ENCODE assay signal across 25 cellular contexts in the genomic region with DNA sequence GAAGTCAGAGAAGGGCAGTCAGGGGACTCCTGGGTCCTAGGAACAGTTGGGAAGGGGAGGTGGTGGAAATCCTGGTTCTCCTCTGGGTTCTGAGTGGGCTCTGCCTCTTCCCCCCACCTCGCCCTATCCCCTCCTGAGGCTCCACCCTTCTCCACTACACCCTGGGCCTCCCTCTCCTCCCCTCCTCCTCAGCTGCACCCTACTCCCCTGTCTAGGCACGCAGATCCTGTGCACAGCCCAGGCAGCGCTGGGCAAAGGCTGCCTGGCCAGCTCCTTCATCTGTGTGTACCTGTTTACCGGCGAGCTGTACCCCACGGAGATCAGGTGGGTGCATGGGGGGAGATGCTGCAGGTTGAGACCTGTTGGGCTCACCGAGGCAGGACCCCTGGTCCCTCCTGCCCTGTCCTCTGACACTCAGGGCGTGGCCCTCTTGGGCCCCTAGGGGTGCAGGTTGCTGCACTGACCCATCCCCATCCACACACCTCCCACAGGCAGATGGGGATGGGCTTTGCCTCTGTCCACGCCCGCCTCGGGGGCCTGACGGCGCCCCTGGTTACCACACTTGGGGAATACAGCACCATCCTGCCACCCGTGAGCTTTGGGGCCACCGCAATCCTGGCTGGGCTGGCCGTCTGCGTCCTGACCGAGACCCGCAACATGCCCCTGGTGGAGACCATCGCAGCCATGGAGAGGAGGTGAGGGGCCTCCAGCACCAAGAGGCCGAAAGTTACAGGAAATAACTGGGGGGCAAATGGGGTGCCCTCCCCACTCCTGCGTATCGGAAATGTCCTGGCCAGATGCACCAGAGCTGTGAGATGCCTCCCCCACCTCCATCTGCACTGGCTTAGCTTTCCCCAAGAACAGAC. TPM values are rescaled to one million over a fixed set of nuclear protein-coding genes. Genes with fewer than 3 reads are reported as not detected.
A peak's percentile ranks its signal among the peaks of the same experiment; 100 is the strongest.
DNase-seq lines count a peak whose midpoint lies in the region; ATAC-seq, FAIRE-seq and TF ChIP-seq lines count a peak whose summit lies in the region.
"Had no signal": no experiment of that assay in that cellular context is flagged by ENCODE, and none has a peak within 500 bp of the region (broad histone marks: within the 10 kb centered on the region; RNA-seq: fewer than 3 reads in every experiment).

No MANE protein-coding gene starts in this region.

- no peak overlapping the region for H4K5ac ChIP-seq in H1 (ENCODE audit: insufficient read length, low read depth, low read length)

- H3K4me1 ChIP-seq in right cardiac atrium (ENCODE audit: control insufficient read depth, insufficient read depth, low read length) (no peaks in the 10 kb centered on the region), right atrium auricular region (no peaks in the 10 kb centered on the region), H1 (replicated peaks in 1 of 4; ENCODE audit: control insufficient read depth in 3 of 4, insufficient read depth in 4 of 4, low read length in 3 of 4) (no peaks in the 10 kb centered on the region), neuronal stem cell (ENCODE audit: control insufficient read depth in 2 of 2, insufficient read depth in 1 of 2, low read depth in 1 of 2, low read length in 2 of 2) (no peaks in the 10 kb centered on the region), upper lobe of right lung (no peaks in the 10 kb centered on the region)
- H3K4me1 ChIP-seq: BLaER1, HAP-1, Peyer's patch had no signal

- DNase-seq in right cardiac atrium (no peak), right atrium auricular region (ENCODE audit: low spot score) (no peak), H1 (ENCODE audit: low read depth in 1 of 2, low spot score in 2 of 2) (no peak), neuronal stem cell (ENCODE audit: low spot score) (no peak), upper lobe of right lung (no peak), COLO668 (lab: John Stamatoyannopoulos, UW; ENCODE audit: unreplicated experiment) (no peak), glutamatergic neuron (no peak)
- DNase-seq: CD4-positive, alpha-beta T cell; COR-L47; DMS53; GM23248; HFFc6; NCI-H1092; NCI-H1417 treated with DMSO at 0.1 percent for 48 hours; NCI-H1694 treated with DMSO at 0.1 percent for 48 hours; NCI-H2081; NCI-H2227 treated with DMSO at 0.1 percent for 48 hours; NCI-H526 treated with DMSO at 0.1 percent for 48 hours; Peyer's patch; SIG-M5 had no signal

- H2BK5ac ChIP-seq in H1 (ENCODE audit: low read depth, low read length) (peak overlapping the region; percentile 24; the same call in 1 of the 2 replicates), neuronal stem cell (ENCODE audit: low read length) (no peak overlapping the region)

- no peak overlapping the region for H3K4me3 Mint-ChIP-seq in glutamatergic neuron (ENCODE audit: unreplicated experiment)
- H3K4me3 Mint-ChIP-seq: CD4-positive, alpha-beta T cell; HFFc6; IgD-negative memory B cell had no signal

- H2BK20ac ChIP-seq in H1 (ENCODE audit: low read length) = no peak overlapping the region

- H3K14ac ChIP-seq in H1 (ENCODE audit: insufficient read length) (no peak overlapping the region), neuronal stem cell (ENCODE audit: low read length) (no peak overlapping the region)

- H3K4ac ChIP-seq in H1 (replicated peaks; ENCODE audit: insufficient read length, low read depth, low read length) (no peak overlapping the region), neuronal stem cell (ENCODE audit: low read length) (no peak overlapping the region)

- H4K20me1 ChIP-seq in H1 (replicated peaks in 1 of 2; ENCODE audit: control insufficient read depth in 1 of 2, insufficient read depth in 2 of 2, low read length in 2 of 2) = no peaks in the 10 kb centered on the region
- H4K20me1 ChIP-seq: BLaER1 had no signal

- H2AK5ac ChIP-seq in H1 (ENCODE audit: low read depth, low read length) = no peak overlapping the region
- H2AK5ac ChIP-seq in neuronal stem cell (ENCODE audit: low read depth, low read length) = peak overlapping the region; percentile 12

- no peak overlapping the region for H3K27ac Mint-ChIP-seq in glutamatergic neuron (ENCODE audit: unreplicated experiment)
- H3K27ac Mint-ChIP-seq: CD4-positive, alpha-beta T cell; HFFc6; IgD-negative memory B cell had no signal

- H3K18ac ChIP-seq in H1 (ENCODE audit: extremely low read depth, low read length) (no peak overlapping the region), neuronal stem cell (ENCODE audit: low read length) (peak overlapping the region; percentile 1)

- H3K9me3 Mint-ChIP-seq in glutamatergic neuron (ENCODE audit: unreplicated experiment) = peaks cover 5% of the 10 kb centered on the region
- H3K9me3 Mint-ChIP-seq: CD4-positive, alpha-beta T cell; HFFc6 had no signal

- no peak overlapping the region for H3K56ac ChIP-seq in H1 (replicated peaks; ENCODE audit: insufficient read length, low read depth, low read length)

- POLR2A ChIA-PET in H1 (lab: Charles Lee; ENCODE audit: partially characterized antibody) = interaction anchor here (0.6 to 3.5 kb wide), 8 partner anchors 10 to 118 kb away, joined by 3 to 29 read pairs (median 4); partner anchors contain the start of gene CAPN1

- H3K27me3 ChIP-seq in right cardiac atrium (ENCODE audit: control insufficient read depth, insufficient read depth) (no peaks in the 10 kb centered on the region), right atrium auricular region (no peaks in the 10 kb centered on the region), H1 (replicated peaks in 1 of 4; ENCODE audit: control insufficient read depth in 3 of 4, extremely low read depth in 1 of 4, insufficient read depth in 3 of 4, low read length in 3 of 4) (no peaks in the 10 kb centered on the region), neuronal stem cell (ENCODE audit: control insufficient read depth in 3 of 3, insufficient read depth in 3 of 3, low read depth in 1 of 3, low read length in 3 of 3) (peaks cover 0 to 5% (median 2%) of the 10 kb centered on the region in 3 experiments), upper lobe of right lung (no peaks in the 10 kb centered on the region)
- H3K27me3 ChIP-seq: BLaER1, Peyer's patch had no signal

- no peaks in the 10 kb centered on the region for H3K27me3 Mint-ChIP-seq in glutamatergic neuron (ENCODE audit: unreplicated experiment)
- H3K27me3 Mint-ChIP-seq: CD4-positive, alpha-beta T cell; IgD-negative memory B cell had no signal

- H2BK15ac ChIP-seq in H1 (ENCODE audit: low read length) (no peak overlapping the region), neuronal stem cell (ENCODE audit: low read length) (no peak overlapping the region)

- H3K4me3 ChIP-seq in right cardiac atrium (ENCODE audit: low read length) (no peak overlapping the region), right atrium auricular region (no peak overlapping the region), H1 (ENCODE audit: extremely low read depth in 1 of 4, insufficient read depth in 2 of 4, low read depth in 3 of 4, low read length in 4 of 4) (no peak overlapping the region), neuronal stem cell (ENCODE audit: low read length in 2 of 2) (no peak overlapping the region), upper lobe of right lung (no peak overlapping the region)
- H3K4me3 ChIP-seq: BLaER1, GM23248, HAP-1, Peyer's patch, SK-N-MC had no signal

- 81% methylated on average over 23 of the region's 23 CpGs for WGBS in right cardiac atrium
- 82% methylated on average over 22 of the region's 23 CpGs; no CpG with 5 or more reads in 1 of the 2 experiments for WGBS in H1 (ENCODE audit: extremely low coverage in 1 of 2, insufficient coverage in 1 of 2, insufficient read length in 1 of 2, insufficient replicate concordance in 2 of 2, low coverage in 1 of 2, low lambda C conversion rate in 2 of 2, missing lambda C conversion rate in 1 of 2), 2 experiments
- WGBS in neuronal stem cell (ENCODE audit: extremely low coverage in 2 of 2, insufficient read length in 2 of 2, insufficient replicate concordance in 1 of 2), 2 donors = no CpG with 5 or more reads among the region's 23 CpGs

- H3K4me1 Mint-ChIP-seq in glutamatergic neuron (ENCODE audit: low read depth, unreplicated experiment) = no peaks in the 10 kb centered on the region
- H3K4me1 Mint-ChIP-seq: IgD-negative memory B cell had no signal

- H3K9ac ChIP-seq in H1 (replicated peaks in 1 of 4; ENCODE audit: extremely low read depth in 1 of 4, low read depth in 3 of 4, low read length in 3 of 4) (no peak overlapping the region; a peak in 1 of 7 replicates), neuronal stem cell (ENCODE audit: low read depth, low read length, poor library complexity) (no peak overlapping the region)
- H3K9ac ChIP-seq: BLaER1, GM23248 had no signal

- no peak overlapping the region for H2BK120ac ChIP-seq in H1 (replicated peaks; ENCODE audit: low read depth, low read length)
- H2BK120ac ChIP-seq in neuronal stem cell (ENCODE audit: low read depth, low read length) = no peak overlapping the region

- H4K91ac ChIP-seq in H1 (replicated peaks; ENCODE audit: insufficient read length, low read length) (no peak overlapping the region), neuronal stem cell (ENCODE audit: low read depth, low read length, poor library complexity) (peak overlapping the region; percentile 20)

- no peak for TF ChIP-seq POLR2A in H1 (IDR thresholded peaks at IDR 0.05; ENCODE audit: control extremely low read depth in 1 of 2, low read depth in 2 of 2, low read length in 2 of 2)

- TF ChIP-seq CTCF in right atrium auricular region (IDR thresholded peaks at IDR 0.05) = no peak
- no peak for TF ChIP-seq CTCF in H1 (IDR thresholded peaks at IDR 0.05; ENCODE audit: control extremely low read depth in 1 of 3, insufficient read depth in 1 of 3, low read depth in 1 of 3, low read length in 3 of 3)
- no peak for TF ChIP-seq CTCF in upper lobe of right lung (IDR thresholded peaks at IDR 0.05)
- TF ChIP-seq CTCF in glutamatergic neuron (IDR thresholded peaks at IDR 0.05; ENCODE audit: partially characterized antibody, unreplicated experiment) = no peak

- H3K9me3 ChIP-seq in right cardiac atrium (ENCODE audit: control insufficient read depth, low read length) (no peaks in the 10 kb centered on the region), right atrium auricular region (no peaks in the 10 kb centered on the region), H1 (ENCODE audit: insufficient read depth in 2 of 2, low read depth in 1 of 2, low read length in 1 of 2) (no peaks in the 10 kb centered on the region), neuronal stem cell (replicated peaks in 1 of 2; ENCODE audit: control insufficient read depth in 2 of 2, insufficient read depth in 1 of 2, low read depth in 1 of 2, low read length in 2 of 2) (no peaks in the 10 kb centered on the region), upper lobe of right lung (no peaks in the 10 kb centered on the region)
- H3K9me3 ChIP-seq: HAP-1, Peyer's patch had no signal

- peak; percentile 38 to 53 for ATAC-seq in right cardiac atrium
- ATAC-seq in upper lobe of right lung = peak; percentile 30
- no peak for ATAC-seq in HG03025 (IDR thresholded peaks at IDR 0.05; ENCODE audit: low FRiP score, unreplicated experiment)

- H3K4me2 ChIP-seq in H1 (ENCODE audit: insufficient read depth in 1 of 2, low read depth in 2 of 2, low read length in 2 of 2) (no peak overlapping the region), neuronal stem cell (ENCODE audit: insufficient read depth, low read length, poor library complexity, severe bottlenecking) (no peak overlapping the region)
- H3K4me2 ChIP-seq: BLaER1 had no signal

- no peak for TF ChIP-seq RAD21 in H1 (IDR thresholded peaks at IDR 0.05 in 1 of 2, conservative IDR thresholded peaks at IDR 0.05 in 1 of 2; ENCODE audit: low read depth in 2 of 2, low read length in 2 of 2)

- H4K8ac ChIP-seq in H1 (ENCODE audit: extremely low read depth, insufficient read depth, low read length) (no peak overlapping the region), neuronal stem cell (ENCODE audit: low read depth, low read length) (no peak overlapping the region)

- H3K79me1 ChIP-seq in H1 (ENCODE audit: low read depth, low read length) (no peaks in the 10 kb centered on the region), neuronal stem cell (ENCODE audit: low read depth, low read length) (no peaks in the 10 kb centered on the region)

- H3K36me3 Mint-ChIP-seq in glutamatergic neuron (ENCODE audit: unreplicated experiment) = no peaks in the 10 kb centered on the region

- H3K23me2 ChIP-seq in H1 (ENCODE audit: low read depth, low read length) = no peaks in the 10 kb centered on the region

- FAIRE-seq in H1 (lab: Jason Lieb, UNC) = no peak

- intact Hi-C loops in right cardiac atrium (cut with DNase I) = no loop called here
- intact Hi-C loops in upper lobe of right lung (cut with DNase I) = no loop called here

- no peaks in the 10 kb centered on the region for H3K79me2 ChIP-seq in H1 (ENCODE audit: control insufficient read depth in 1 of 2, insufficient read depth in 2 of 2, low read length in 2 of 2)

- H2BK12ac ChIP-seq in H1 (ENCODE audit: low read depth, low read length) (no peak overlapping the region), neuronal stem cell (ENCODE audit: low read length) (no peak overlapping the region)

- no peak overlapping the region for H2AFZ ChIP-seq in H1 (ENCODE audit: low read length)
- H2AFZ ChIP-seq in neuronal stem cell (ENCODE audit: low read length) = peak overlapping the region; percentile 17
- H2AFZ ChIP-seq: GM23248 had no signal

- H3K36me3 ChIP-seq in right atrium auricular region (no peaks in the 10 kb centered on the region), H1 (ENCODE audit: control insufficient read depth in 2 of 4, insufficient read depth in 4 of 4, low read length in 3 of 4) (no peaks in the 10 kb centered on the region), neuronal stem cell (replicated peaks in 1 of 2; ENCODE audit: control insufficient read depth in 2 of 2, insufficient read depth in 2 of 2, low read length in 2 of 2) (no peaks in the 10 kb centered on the region), upper lobe of right lung (no peaks in the 10 kb centered on the region)
- H3K36me3 ChIP-seq: BLaER1, HAP-1, Peyer's patch had no signal

- TF ChIP-seq EP300 in H1 (IDR thresholded peaks at IDR 0.05; ENCODE audit: borderline replicate concordance in 1 of 2, low read depth in 2 of 2, low read length in 2 of 2) = no peak

- no peak overlapping the region for H3K23ac ChIP-seq in H1 (ENCODE audit: insufficient read length)
- peak overlapping the region; percentile 83 for H3K23ac ChIP-seq in neuronal stem cell (ENCODE audit: low read depth, low read length, poor library complexity)

- CTCF ChIA-PET in H1 (lab: Charles Lee; ENCODE audit: partially characterized antibody) = interaction anchor here (0.7 to 2.3 kb wide), 9 partner anchors 9 to 390 kb away, joined by 3 to 11 read pairs (median 3); no protein-coding TSS in a partner anchor

- H3K27ac ChIP-seq in right cardiac atrium (ENCODE audit: low read length) (no peak overlapping the region), right atrium auricular region (no peak overlapping the region), H1 (ENCODE audit: low read depth, low read length) (no peak overlapping the region), neuronal stem cell (replicated peaks; ENCODE audit: low read length) (no peak overlapping the region), upper lobe of right lung (no peak overlapping the region)
- H3K27ac ChIP-seq: BLaER1, GM23248, Peyer's patch, SK-N-MC had no signal

RNA-seq across cellular contexts. Expression of gene POLA2, which starts 25.3 kb away (rescaled TPM):
- total RNA-seq in right cardiac atrium = 10 to 100 TPM in 1 of 4 donors, 1 to 10 TPM in 3; 5.8 to 13.1 (median 7.5) TPM
- 5.7 TPM for polyA plus RNA-seq in right cardiac atrium
- total RNA-seq in right atrium auricular region = 10 to 100 TPM in 1 of 2 donors, 1 to 10 TPM in 1; 4.5 to 12.4 TPM
- total RNA-seq in H1 (2021; fragmentation: NEBNext Ultra II Directional; extraction: Animal tissue kit (Norgen Biotek cat#: 25700)) = 31.2 and 34.6 TPM in 2 replicates
- 48.1 and 55.9 TPM in 2 replicates for polyA plus RNA-seq in H1 (2011; rRNA removed)
- 49.0 TPM for polyA plus RNA-seq in H1 (2011; cell fraction: cytosol; rRNA removed)
- 52.8 TPM for polyA plus RNA-seq in H1 (2011; cell fraction: nucleus; rRNA removed)
- polyA plus RNA-seq in H1 (2012, experiment 1 of 2) = 28.2 to 35.6 TPM (median 32.2 TPM) in 4 replicates
- polyA plus RNA-seq in H1 (2012, experiment 2 of 2) = 17.1 TPM
- 13.1 TPM for polyA plus RNA-seq in H1 (2013, experiment 1 of 2)
- polyA plus RNA-seq in H1 (2013, experiment 2 of 2) = 10.8 TPM
- 95.6 and 117 TPM in 2 replicates for polyA minus RNA-seq in H1 (2011; rRNA and poly(A)+ RNA removed)
- 36.3 TPM for polyA minus RNA-seq in H1 (2011; cell fraction: cytosol; rRNA and poly(A)+ RNA removed)
- 67.8 TPM for polyA minus RNA-seq in H1 (2011; cell fraction: nucleus; rRNA and poly(A)+ RNA removed)
- polyA plus RNA-seq in neuronal stem cell (2013, experiment 1 of 2) = 13.5 TPM
- 13.4 TPM for polyA plus RNA-seq in neuronal stem cell (2013, experiment 2 of 2)
- 9.5 TPM for total RNA-seq in upper lobe of right lung
- total RNA-seq in glutamatergic neuron (ENCODE audit: unreplicated experiment) = 8.6 TPM

RNA-seq across cellular contexts. Expression of gene CAPN1, which starts 54.7 kb away (rescaled TPM):
- 100 to 1,000 TPM in 2 of 4 donors, 10 to 100 TPM in 2; 95.7 to 102 (median 98.8) TPM for total RNA-seq in right cardiac atrium
- polyA plus RNA-seq in right cardiac atrium = 74.4 TPM
- total RNA-seq in right atrium auricular region = 10 to 100 TPM; 89.9 to 93.0 TPM
- 194 and 200 TPM in 2 replicates for total RNA-seq in H1 (2021; fragmentation: NEBNext Ultra II Directional; extraction: Animal tissue kit (Norgen Biotek cat#: 25700))
- 233 and 337 TPM in 2 replicates for polyA plus RNA-seq in H1 (2011; rRNA removed)
- 139 TPM for polyA plus RNA-seq in H1 (2011; cell fraction: cytosol; rRNA removed)
- polyA plus RNA-seq in H1 (2011; cell fraction: nucleus; rRNA removed) = 393 TPM
- polyA plus RNA-seq in H1 (2012, experiment 1 of 2) = 100.0 to 149 TPM (median 144 TPM) in 4 replicates
- 187 TPM for polyA plus RNA-seq in H1 (2012, experiment 2 of 2)
- polyA plus RNA-seq in H1 (2013, experiment 1 of 2) = 112 TPM
- 99.2 TPM for polyA plus RNA-seq in H1 (2013, experiment 2 of 2)
- polyA minus RNA-seq in H1 (2011; rRNA and poly(A)+ RNA removed) = 147 and 176 TPM in 2 replicates
- 96.6 TPM for polyA minus RNA-seq in H1 (2011; cell fraction: cytosol; rRNA and poly(A)+ RNA removed)
- polyA minus RNA-seq in H1 (2011; cell fraction: nucleus; rRNA and poly(A)+ RNA removed) = 108 TPM
- 35.4 TPM for polyA plus RNA-seq in neuronal stem cell (2013, experiment 1 of 2)
- polyA plus RNA-seq in neuronal stem cell (2013, experiment 2 of 2) = 33.4 TPM
- 179 TPM for total RNA-seq in upper lobe of right lung
- 234 TPM for total RNA-seq in glutamatergic neuron (ENCODE audit: unreplicated experiment)
